ENCODE assay signal across 18 cellular contexts in the genomic region with DNA sequence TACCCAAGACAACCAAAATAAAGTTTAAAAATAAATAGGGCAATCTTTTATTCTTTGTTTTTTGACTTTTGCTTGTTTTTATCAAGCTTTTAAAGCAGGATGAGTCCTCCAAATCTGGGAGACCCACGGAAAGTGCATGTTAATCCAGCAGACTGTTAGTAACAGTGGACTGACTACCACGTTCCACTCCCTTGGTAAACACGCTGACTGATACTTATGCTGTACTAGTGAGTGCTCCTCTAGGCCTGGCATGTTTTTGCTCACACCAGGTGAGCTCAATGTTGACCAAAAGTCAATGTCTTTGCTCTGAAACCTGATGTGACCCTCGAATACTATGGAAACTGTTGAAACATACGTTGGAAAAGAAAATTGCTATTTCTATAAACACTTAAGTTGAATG.
DNase-seq lines count a peak whose midpoint lies in the region; ATAC-seq and TF ChIP-seq lines count a peak whose summit lies in the region.
"Had no signal": no experiment of that assay in that cellular context is flagged by ENCODE, and none has a peak within 500 bp of the region (broad histone marks: within the 10 kb centered on the region; RNA-seq: fewer than 3 reads in every experiment).

No MANE protein-coding gene starts in this region.

- ATAC-seq in HG03097 (IDR thresholded peaks at IDR 0.05; ENCODE audit: low FRiP score, unreplicated experiment) = no peak
- ATAC-seq: HCT116 had no signal

- H3K4me3 Mint-ChIP-seq in type B pancreatic cell = no peak overlapping the region

- H3K36me3 Mint-ChIP-seq in type B pancreatic cell = peaks cover 43% of the 10 kb centered on the region

- H3K4me1 Mint-ChIP-seq in type B pancreatic cell (ENCODE audit: unreplicated experiment) = peaks cover 43% of the 10 kb centered on the region

- TF ChIP-seq CTCF in epithelial cell of esophagus (IDR thresholded peaks at IDR 0.05; ENCODE audit: insufficient read depth, low read depth, low read length, missing control alignments) (no peak), type B pancreatic cell (conservative IDR thresholded peaks at IDR 0.05) (no peak)

- DNase-seq in NCI-H1092 treated with DMSO at 0.1 percent for 48 hours (lab: John Stamatoyannopoulos, UW) = peak; percentile 21
- no peak for DNase-seq in NCI-H1092 (lab: John Stamatoyannopoulos, UW)
- peak; percentile 93 for DNase-seq in NCI-H748 (lab: John Stamatoyannopoulos, UW; ENCODE audit: unreplicated experiment)
- DNase-seq in epithelial cell of esophagus (ENCODE audit: low read depth) = peak; percentile 23
- DNase-seq in type B pancreatic cell (ENCODE audit: extremely low spot score, unreplicated experiment) = no peak
- no peak for DNase-seq in mucosa of gallbladder (ENCODE audit: low spot score)
- no peak for DNase-seq in SKM-1 (lab: John Stamatoyannopoulos, UW; ENCODE audit: unreplicated experiment)
- DNase-seq: 8988T; Caco-2; DND-41; GDM1; MV-4-11; NCI-H1694; NCI-H2171 treated with DMSO at 0.1 percent for 48 hours; NCI-H510A treated with DMSO at 0.1 percent for 48 hours; NK-92 treated with Interleukin-12 subunit alpha and Interleukin-12 subunit beta, amount 100 ng/mL, for 24 hours had no signal

- no peaks in the 10 kb centered on the region for H3K27me3 Mint-ChIP-seq in type B pancreatic cell

- H3K27ac Mint-ChIP-seq in type B pancreatic cell = peak overlapping the region; percentile 72

- H3K4me3 ChIP-seq in epithelial cell of esophagus (ENCODE audit: low read length) = no peak overlapping the region

- H3K9me3 Mint-ChIP-seq in type B pancreatic cell = no peaks in the 10 kb centered on the region

Comparison
In these comparisons a context has a peak if more than half of its experiments do, and no peak if none do; other contexts are left out.
1. DNase-seq: peak in NCI-H1092 treated with DMSO at 0.1 percent for 48 hours (single experiment), NCI-H748 (single experiment) and epithelial cell of esophagus (single experiment); none in NCI-H1092 (single experiment), type B pancreatic cell (single experiment), mucosa of gallbladder (single experiment) and SKM-1 (single experiment).